In genomic region chr17:59154335-59154720, GRCh38 we compare ENCODE assay signal across 9 cellular contexts. TPM values are rescaled to one million over a fixed set of nuclear protein-coding genes. Genes with fewer than 3 reads are reported as not detected.
DNase-seq lines count a peak whose midpoint lies in the region; ATAC-seq and TF ChIP-seq lines count a peak whose summit lies in the region.
"Had no signal": no experiment of that assay in that cellular context is flagged by ENCODE, and none has a peak within 500 bp of the region (broad histone marks: within the 10 kb centered on the region; RNA-seq: fewer than 3 reads in every experiment).

No MANE protein-coding gene starts in this region.

- peak; percentile 39 for DNase-seq in SKM-1 treated with dmso at 0.1 percent for 144 hours (lab: John Stamatoyannopoulos, UW; ENCODE audit: unreplicated experiment)
- DNase-seq in SKM-1 (lab: John Stamatoyannopoulos, UW; ENCODE audit: unreplicated experiment) = no peak
- peak; percentile 71 for DNase-seq in NCI-H2171 (lab: John Stamatoyannopoulos, UW)
- peak; percentile 32 for DNase-seq in activated T-helper 2 cell treated with anti-CD3 and anti-CD28 coated beads, Interferon-gamma antibody, Interleukin-2, Interleukin-4, amounts not matched to agents 10 μg/mL and 5 μg/mL and 100 μg/mL, durations not matched to agents 14 hours and 24 hours and 36 hours (ENCODE audit: low spot score)
- DNase-seq in right atrium auricular region (ENCODE audit: low spot score) = peak; percentile 62
- peak; percentile 87 for DNase-seq in retina
- no peak for DNase-seq in OCI-M2 (lab: John Stamatoyannopoulos, UW; ENCODE audit: unreplicated experiment)

- no peaks in the 10 kb centered on the region for H3K27me3 ChIP-seq in right atrium auricular region

- peaks cover 23% of the 10 kb centered on the region for H3K36me3 Mint-ChIP-seq in activated T-helper 2 cell treated with anti-CD3 and anti-CD28 coated beads, Interferon-gamma antibody, Interleukin-2, Interleukin-4, amounts not matched to agents 10 μg/mL and 5 μg/mL and 100 μg/mL, durations not matched to agents 14 hours and 24 hours and 36 hours (ENCODE audit: low read depth)

- H3K27ac ChIP-seq in right atrium auricular region = peak overlapping the region; percentile 75 to 79

- peaks cover 0 to 18% of the 10 kb centered on the region in 2 donors for H3K4me1 ChIP-seq in right atrium auricular region

- no peak overlapping the region for H3K4me3 Mint-ChIP-seq in activated T-helper 2 cell treated with anti-CD3 and anti-CD28 coated beads, Interferon-gamma antibody, Interleukin-2, Interleukin-4, amounts not matched to agents 10 μg/mL and 5 μg/mL and 100 μg/mL, durations not matched to agents 14 hours and 24 hours and 36 hours (ENCODE audit: low read depth)
- H3K4me3 Mint-ChIP-seq: naive thymus-derived CD8-positive, alpha-beta T cell had no signal

- no peak for ATAC-seq in GM21723 (IDR thresholded peaks at IDR 0.05; ENCODE audit: unreplicated experiment)

- intact Hi-C loops in activated T-helper 2 cell treated with anti-CD3 and anti-CD28 coated beads, Interferon-gamma antibody, Interleukin-2, Interleukin-4, amounts not matched to agents 10 μg/mL and 5 μg/mL and 100 μg/mL, durations not matched to agents 14 hours and 24 hours and 36 hours (cut with micrococcal nuclease) = loop anchor here (2.0 kb wide), 1 partner anchor 522 kb away; no protein-coding TSS in a partner anchor

- no peak overlapping the region for H3K27ac Mint-ChIP-seq in activated T-helper 2 cell treated with anti-CD3 and anti-CD28 coated beads, Interferon-gamma antibody, Interleukin-2, Interleukin-4, amounts not matched to agents 10 μg/mL and 5 μg/mL and 100 μg/mL, durations not matched to agents 14 hours and 24 hours and 36 hours
- H3K27ac Mint-ChIP-seq: naive thymus-derived CD8-positive, alpha-beta T cell had no signal

- no peak for TF ChIP-seq CTCF in right atrium auricular region (IDR thresholded peaks at IDR 0.05)

- no peaks in the 10 kb centered on the region for H3K27me3 Mint-ChIP-seq in activated T-helper 2 cell treated with anti-CD3 and anti-CD28 coated beads, Interferon-gamma antibody, Interleukin-2, Interleukin-4, amounts not matched to agents 10 μg/mL and 5 μg/mL and 100 μg/mL, durations not matched to agents 14 hours and 24 hours and 36 hours (ENCODE audit: low read depth)
- H3K27me3 Mint-ChIP-seq: naive thymus-derived CD8-positive, alpha-beta T cell had no signal

- peaks cover 50% of the 10 kb centered on the region for H3K4me1 Mint-ChIP-seq in activated T-helper 2 cell treated with anti-CD3 and anti-CD28 coated beads, Interferon-gamma antibody, Interleukin-2, Interleukin-4, amounts not matched to agents 10 μg/mL and 5 μg/mL and 100 μg/mL, durations not matched to agents 14 hours and 24 hours and 36 hours (ENCODE audit: low read depth)

- H3K9me3 Mint-ChIP-seq in activated T-helper 2 cell treated with anti-CD3 and anti-CD28 coated beads, Interferon-gamma antibody, Interleukin-2, Interleukin-4, amounts not matched to agents 10 μg/mL and 5 μg/mL and 100 μg/mL, durations not matched to agents 14 hours and 24 hours and 36 hours = no peaks in the 10 kb centered on the region
- H3K9me3 Mint-ChIP-seq: naive thymus-derived CD8-positive, alpha-beta T cell had no signal

- H3K36me3 ChIP-seq in right atrium auricular region = no peaks in the 10 kb centered on the region

- no peaks in the 10 kb centered on the region for H3K9me3 ChIP-seq in right atrium auricular region

- peak overlapping the region; percentile 70 to 72 for H3K4me3 ChIP-seq in right atrium auricular region

RNA-seq across cellular contexts. Expression of gene SKA2, which starts 0.7 kb away (rescaled TPM):
- total RNA-seq in activated T-helper 2 cell treated with anti-CD3 and anti-CD28 coated beads, Interferon-gamma antibody, Interleukin-2, Interleukin-4, amounts not matched to agents 10 μg/mL and 5 μg/mL and 100 μg/mL, durations not matched to agents 14 hours and 24 hours and 36 hours = 62.2 and 69.9 TPM in 2 replicates
- total RNA-seq in right atrium auricular region = 10 to 100 TPM; 23.0 to 44.4 TPM

RNA-seq across cellular contexts. Expression of gene PRR11, which starts 1.2 kb away (rescaled TPM):
- 50.2 and 51.5 TPM in 2 replicates for total RNA-seq in activated T-helper 2 cell treated with anti-CD3 and anti-CD28 coated beads, Interferon-gamma antibody, Interleukin-2, Interleukin-4, amounts not matched to agents 10 μg/mL and 5 μg/mL and 100 μg/mL, durations not matched to agents 14 hours and 24 hours and 36 hours
- total RNA-seq in right atrium auricular region = 1 to 10 TPM in 1 of 2 donors, under 1 TPM in 1; 0.79 to 1.5 TPM

RNA-seq across cellular contexts. Expression of gene TRIM37, which starts 47.6 kb away (rescaled TPM):
- total RNA-seq in activated T-helper 2 cell treated with anti-CD3 and anti-CD28 coated beads, Interferon-gamma antibody, Interleukin-2, Interleukin-4, amounts not matched to agents 10 μg/mL and 5 μg/mL and 100 μg/mL, durations not matched to agents 14 hours and 24 hours and 36 hours = 28.4 and 31.4 TPM in 2 replicates
- 10 to 100 TPM; 12.9 to 20.5 TPM for total RNA-seq in right atrium auricular region

RNA-seq across cellular contexts. Expression of gene SMG8, which starts 55.5 kb away (rescaled TPM):
- 20.6 and 20.8 TPM in 2 replicates for total RNA-seq in activated T-helper 2 cell treated with anti-CD3 and anti-CD28 coated beads, Interferon-gamma antibody, Interleukin-2, Interleukin-4, amounts not matched to agents 10 μg/mL and 5 μg/mL and 100 μg/mL, durations not matched to agents 14 hours and 24 hours and 36 hours
- 1 to 10 TPM; 8.9 to 9.2 TPM for total RNA-seq in right atrium auricular region

Comparison
In these comparisons a context has a peak if more than half of its experiments do, and no peak if none do; other contexts are left out.
1. DNase-seq: peak in SKM-1 treated with dmso at 0.1 percent for 144 hours (single experiment), NCI-H2171 (single experiment), activated T-helper 2 cell treated with anti-CD3 and anti-CD28 coated beads, Interferon-gamma antibody, Interleukin-2, Interleukin-4, amounts not matched to agents 10 μg/mL and 5 μg/mL and 100 μg/mL, durations not matched to agents 14 hours and 24 hours and 36 hours (single experiment), right atrium auricular region (single experiment) and retina (single experiment); none in SKM-1 (single experiment) and OCI-M2 (single experiment).
2. RNA of gene PRR11, which starts 1.2 kb away (total RNA-seq): 50.2 to 51.5 TPM in activated T-helper 2 cell treated with anti-CD3 and anti-CD28 coated beads, Interferon-gamma antibody, Interleukin-2, Interleukin-4, amounts not matched to agents 10 μg/mL and 5 μg/mL and 100 μg/mL, durations not matched to agents 14 hours and 24 hours and 36 hours; 0.79 to 1.5 TPM in right atrium auricular region; every median in the first group is over 10 times any median in the second.